ENCODE assay signal across 8 cellular contexts in genomic region chr1:23421752-23422312, GRCh38.
DNase-seq lines count a peak whose midpoint lies in the region; TF ChIP-seq lines count a peak whose summit lies in the region.

No MANE protein-coding gene starts in this region.

- DNase-seq in AG09319 (ENCODE audit: extremely low read depth, low read depth) (no peak), NCI-H69 (lab: John Stamatoyannopoulos, UW) (peak; percentile 51), epithelial cell of prostate (ENCODE audit: low read depth, low spot score) (no peak), activated T-cell treated with anti-CD3 and anti-CD28 coated beads for 4 hours (no peak), inferior parietal cortex (ENCODE audit: extremely low spot score) (no peak), middle frontal gyrus (ENCODE audit: extremely low spot score, low spot score) (no peak), HuH-7.5 (ENCODE audit: low spot score) (no peak)

- peak overlapping the region; percentile 67 to 92 (median 90) for H3K27ac Mint-ChIP-seq in nephron

- TF ChIP-seq CTCF in AG09319 (IDR thresholded peaks at IDR 0.05; ENCODE audit: low read depth, low read length) = peak; percentile 17
- peak in 1 of 3 experiments; percentile 32 for TF ChIP-seq CTCF in nephron (IDR thresholded peaks at IDR 0.05; ENCODE audit: unreplicated experiment in 3 of 3)

- peaks cover 14% of the 10 kb centered on the region for H3K36me3 Mint-ChIP-seq in nephron (ENCODE audit: low read depth)

- peak overlapping the region in 2 of 3 experiments; percentile 84 to 85 for H3K4me3 Mint-ChIP-seq in nephron

- peaks cover 51% of the 10 kb centered on the region for H3K4me1 Mint-ChIP-seq in nephron

- no peaks in the 10 kb centered on the region for H3K9me3 Mint-ChIP-seq in nephron

- peak overlapping the region; percentile 22 for H3K27ac ChIP-seq in epithelial cell of prostate

- H3K27me3 Mint-ChIP-seq in nephron (ENCODE audit: low read depth) = peaks cover 7% of the 10 kb centered on the region
